In the genomic region with DNA sequence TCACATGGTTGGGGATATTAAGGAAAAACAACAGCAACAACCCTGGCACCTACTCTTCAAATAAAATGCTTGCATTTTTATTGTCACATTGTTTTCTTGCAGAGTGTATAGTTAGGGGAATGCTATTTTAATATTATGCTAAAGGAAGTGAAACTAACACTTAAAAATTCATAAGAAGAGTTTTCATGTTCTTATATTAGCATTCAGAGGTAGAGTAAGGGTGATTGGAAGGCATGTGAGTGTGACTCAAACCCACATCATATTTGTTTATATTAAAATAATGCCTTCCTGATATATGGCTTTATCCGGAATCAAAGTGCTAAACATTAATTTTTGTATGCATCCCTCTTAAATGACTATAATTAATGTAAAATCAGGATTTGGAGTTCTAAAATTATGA, we compare ENCODE assay signal across 8 cellular contexts. TPM values are rescaled to one million over a fixed set of nuclear protein-coding genes. Genes with fewer than 3 reads are reported as not detected.
A peak's percentile ranks its signal among the peaks of the same experiment; 100 is the strongest.
DNase-seq lines count a peak whose midpoint lies in the region; ATAC-seq lines count a peak whose summit lies in the region.
"Had no signal": no experiment of that assay in that cellular context is flagged by ENCODE, and none has a peak within 500 bp of the region (broad histone marks: within the 10 kb centered on the region; RNA-seq: fewer than 3 reads in every experiment).

No MANE protein-coding gene starts in this region.

- H3K36me3 Mint-ChIP-seq in natural killer cell treated with Interleukin-12 subunit alpha and Interleukin-12 subunit beta and Interleukin-15 and Interleukin-18, amount 100 ng/mL, for 72 hours: peaks cover 5% of the 10 kb centered on the region
- H3K36me3 Mint-ChIP-seq: immature natural killer cell had no signal

- peaks cover under 1 to 35% of the 10 kb centered on the region in 2 donors for H3K4me1 Mint-ChIP-seq in natural killer cell treated with Interleukin-12 subunit alpha and Interleukin-12 subunit beta and Interleukin-15 and Interleukin-18, amount 100 ng/mL, for 72 hours (ENCODE audit: low read depth in 2 of 2)

- H3K4me3 Mint-ChIP-seq in natural killer cell treated with Interleukin-12 subunit alpha and Interleukin-12 subunit beta and Interleukin-15 and Interleukin-18, amount 100 ng/mL, for 72 hours: peak overlapping the region; percentile 55
- H3K4me3 Mint-ChIP-seq: immature natural killer cell had no signal

- no peaks in the 10 kb centered on the region for H3K27me3 Mint-ChIP-seq in natural killer cell treated with Interleukin-12 subunit alpha and Interleukin-12 subunit beta and Interleukin-15 and Interleukin-18, amount 100 ng/mL, for 72 hours

- peak overlapping the region in 1 of 2 donors; percentile 19 for H3K27ac Mint-ChIP-seq in natural killer cell treated with Interleukin-12 subunit alpha and Interleukin-12 subunit beta and Interleukin-15 and Interleukin-18, amount 100 ng/mL, for 72 hours
- H3K27ac Mint-ChIP-seq: immature natural killer cell had no signal

- DNase-seq in natural killer cell treated with Interleukin-12 subunit alpha and Interleukin-12 subunit beta and Interleukin-15 and Interleukin-18, amount 100 ng/mL, for 72 hours (ENCODE audit: low spot score): no peak
- no peak for DNase-seq in NCI-H526 treated with DMSO at 0.1 percent for 48 hours (lab: John Stamatoyannopoulos, UW)
- no peak for DNase-seq in ACHN
- DNase-seq in NCI-H774 (lab: John Stamatoyannopoulos, UW): no peak
- DNase-seq: immature natural killer cell had no signal

- no peaks in the 10 kb centered on the region for H3K9me3 Mint-ChIP-seq in natural killer cell treated with Interleukin-12 subunit alpha and Interleukin-12 subunit beta and Interleukin-15 and Interleukin-18, amount 100 ng/mL, for 72 hours
- H3K9me3 Mint-ChIP-seq: immature natural killer cell had no signal

- peak; percentile 90 for ATAC-seq in GM19025 (IDR thresholded peaks at IDR 0.05; ENCODE audit: low read depth, unreplicated experiment)
- peak; percentile 78 for ATAC-seq in HG02571 (IDR thresholded peaks at IDR 0.05; ENCODE audit: unreplicated experiment)
- peak; percentile 95 for ATAC-seq in HG03469 (IDR thresholded peaks at IDR 0.05; ENCODE audit: unreplicated experiment)
- ATAC-seq in natural killer cell treated with Interleukin-12 subunit alpha and Interleukin-12 subunit beta and Interleukin-15 and Interleukin-18, amount 100 ng/mL, for 72 hours: peak in 1 of 2 donors; percentile 76

- in situ Hi-C loops in ACHN (cut with HindIII; ENCODE audit: low pct_ligation_motif_present, low pct_unique_long_range_greater_than_20kb, low sequenced_read_pairs): loop anchor here (25.0 kb wide), 1 partner anchor 437 kb away; no protein-coding TSS in a partner anchor

RNA-seq across cellular contexts. Expression of a gene that starts 59.8 kb away (rescaled TPM):
- total RNA-seq in natural killer cell treated with Interleukin-12 subunit alpha and Interleukin-12 subunit beta and Interleukin-15 and Interleukin-18, amount 100 ng/mL, for 72 hours: 100 to 1,000 TPM in 1 of 2 donors, 10 to 100 TPM in 1; 69.1 to 124 TPM
